ENCODE assay signal across 13 cellular contexts in the genomic region with DNA sequence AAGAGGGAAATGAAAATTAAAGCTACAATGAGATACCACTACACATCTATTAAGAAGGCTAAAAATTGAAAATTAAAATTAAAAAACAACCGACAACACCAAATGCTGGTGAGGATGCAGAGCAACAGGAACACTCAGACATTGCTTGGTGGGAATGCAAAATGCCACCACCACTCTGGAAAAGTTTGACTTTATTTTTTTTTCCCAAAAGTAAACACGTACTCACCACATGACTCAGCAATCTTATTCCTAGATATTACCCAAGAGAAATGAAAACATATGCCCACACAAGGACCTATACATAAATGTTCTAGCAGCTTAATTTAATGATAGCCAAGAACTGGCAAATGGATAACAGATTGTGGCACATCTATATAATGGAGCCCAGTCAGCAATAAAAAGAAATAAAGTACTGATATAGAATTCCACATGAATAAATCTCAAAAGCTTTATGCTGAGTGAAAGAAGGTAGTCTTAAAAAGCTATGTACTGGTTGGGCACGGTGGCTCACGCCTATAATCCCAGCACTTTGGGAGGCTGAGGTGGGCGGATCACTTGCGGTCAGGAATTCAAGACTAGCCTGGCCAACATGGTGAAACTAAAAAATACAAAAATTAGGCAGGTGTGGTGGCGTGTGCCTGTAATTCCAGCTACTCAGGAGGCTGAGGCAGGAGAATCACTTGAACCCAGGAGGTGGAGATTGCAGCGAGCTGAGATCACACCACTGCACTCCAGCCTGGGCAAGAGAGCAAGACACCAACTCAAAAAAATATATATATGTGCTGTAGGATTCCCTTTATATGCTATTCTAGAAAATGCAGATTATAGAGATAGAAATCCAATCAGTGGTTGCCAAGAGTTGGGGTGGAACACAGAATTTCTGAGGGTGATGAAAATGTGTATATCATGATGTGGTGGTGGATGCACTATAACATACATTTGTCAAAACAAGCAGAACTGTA. TPM values are rescaled to one million over a fixed set of nuclear protein-coding genes. Genes with fewer than 3 reads are reported as not detected.
DNase-seq lines count a peak whose midpoint lies in the region; ATAC-seq and TF ChIP-seq lines count a peak whose summit lies in the region.
"Had no signal": no experiment of that assay in that cellular context is flagged by ENCODE, and none has a peak within 500 bp of the region (broad histone marks: within the 10 kb centered on the region; RNA-seq: fewer than 3 reads in every experiment).

No MANE protein-coding gene starts in this region.

- peaks cover 50% of the 10 kb centered on the region for H3K4me1 ChIP-seq in SJSA1 (replicated peaks)

- H3K4me3 Mint-ChIP-seq in stimulated activated memory B cell treated with anti-CD40 and anti-IgM and Interleukin-4, amounts not matched to agents 10 μg/mL and 1 μg/mL and 100 μg/mL, for 72 hours: no peak overlapping the region
- H3K4me3 Mint-ChIP-seq: activated naive CD8-positive, alpha-beta T cell treated with anti-CD3 and anti-CD28 coated beads for 36 hours had no signal

- H3K27me3 ChIP-seq in SJSA1 (replicated peaks): no peaks in the 10 kb centered on the region

- peaks cover 2% of the 10 kb centered on the region for H3K9me3 Mint-ChIP-seq in stimulated activated memory B cell treated with anti-CD40 and anti-IgM and Interleukin-4, amounts not matched to agents 10 μg/mL and 1 μg/mL and 100 μg/mL, for 72 hours

- H3K4me3 ChIP-seq in SJSA1: no peak overlapping the region
- no peak overlapping the region for H3K4me3 ChIP-seq in fibroblast of pulmonary artery (replicated peaks; ENCODE audit: low read depth, low read length)

- H3K4me1 Mint-ChIP-seq in stimulated activated memory B cell treated with anti-CD40 and anti-IgM and Interleukin-4, amounts not matched to agents 10 μg/mL and 1 μg/mL and 100 μg/mL, for 72 hours: peaks cover 63% of the 10 kb centered on the region

- no peak for ATAC-seq in stimulated activated memory B cell treated with anti-CD40 and anti-IgM and Interleukin-4, amounts not matched to agents 10 μg/mL and 1 μg/mL and 100 μg/mL, for 72 hours
- ATAC-seq in HG02610 (IDR thresholded peaks at IDR 0.05; ENCODE audit: unreplicated experiment) (no peak), GM19463 (IDR thresholded peaks at IDR 0.05; ENCODE audit: unreplicated experiment) (no peak)
- ATAC-seq: left colon had no signal

- no peaks in the 10 kb centered on the region for H3K9me3 ChIP-seq in SJSA1 (replicated peaks)

- peak overlapping the region; percentile 43 for H3K27ac Mint-ChIP-seq in stimulated activated memory B cell treated with anti-CD40 and anti-IgM and Interleukin-4, amounts not matched to agents 10 μg/mL and 1 μg/mL and 100 μg/mL, for 72 hours
- H3K27ac Mint-ChIP-seq: activated naive CD8-positive, alpha-beta T cell treated with anti-CD3 and anti-CD28 coated beads for 36 hours had no signal

- no peaks in the 10 kb centered on the region for H3K27me3 Mint-ChIP-seq in stimulated activated memory B cell treated with anti-CD40 and anti-IgM and Interleukin-4, amounts not matched to agents 10 μg/mL and 1 μg/mL and 100 μg/mL, for 72 hours

- H3K36me3 Mint-ChIP-seq in stimulated activated memory B cell treated with anti-CD40 and anti-IgM and Interleukin-4, amounts not matched to agents 10 μg/mL and 1 μg/mL and 100 μg/mL, for 72 hours: no peaks in the 10 kb centered on the region
- H3K36me3 Mint-ChIP-seq: activated naive CD8-positive, alpha-beta T cell treated with anti-CD3 and anti-CD28 coated beads for 36 hours had no signal

- no peak for TF ChIP-seq CTCF in fibroblast of pulmonary artery (IDR thresholded peaks at IDR 0.05; ENCODE audit: low read length, missing control alignments)

- H3K27ac ChIP-seq in SJSA1: peak overlapping the region; percentile 51
- H3K27ac ChIP-seq: 22Rv1, epithelial cell of prostate had no signal

- H3K36me3 ChIP-seq in SJSA1: no peaks in the 10 kb centered on the region

- DNase-seq in DMS 273 (lab: John Stamatoyannopoulos, UW; ENCODE audit: unreplicated experiment) (peak; percentile 38), DMS 273 treated with DMSO at 0.1 percent for 48 hours (lab: John Stamatoyannopoulos, UW) (no peak), SJSA1 (ENCODE audit: low read depth in 1 of 2, low spot score in 2 of 2) (peak in 1 of 2 experiments; percentile 77), fibroblast of pulmonary artery (ENCODE audit: low read depth) (peak; percentile 71), SIG-M5 treated with dmso at 0.1 percent for 504 hours (lab: John Stamatoyannopoulos, UW; ENCODE audit: unreplicated experiment) (no peak)
- DNase-seq: activated CD4-positive, alpha-beta T cell treated with anti-CD3 and anti-CD28 coated beads, Interleukin-2, amount 50 U/mL, for 1 hour; activated naive CD8-positive, alpha-beta T cell treated with anti-CD3 and anti-CD28 coated beads for 36 hours; left colon had no signal

RNA-seq across cellular contexts. Expression of a gene that starts 4.2 kb away (rescaled TPM):
- total RNA-seq in SJSA1 (2014; rRNA removed; shearing (Covaris generic)): 0.63 TPM in 1 of 2 replicates, not detected in the other
- total RNA-seq: activated naive CD8-positive, alpha-beta T cell treated with anti-CD3 and anti-CD28 coated beads for 36 hours had no signal

RNA-seq across cellular contexts. Expression of a gene that starts 26.3 kb away (rescaled TPM):
- 28.8 and 41.7 TPM in 2 replicates for total RNA-seq in SJSA1 (2014; rRNA removed; shearing (Covaris generic))

Comparison
In these comparisons a context has a peak if more than half of its experiments do, and no peak if none do; other contexts are left out.
1. DNase-seq: peak in DMS 273 (single experiment) and fibroblast of pulmonary artery (single experiment); none in DMS 273 treated with DMSO at 0.1 percent for 48 hours (single experiment) and SIG-M5 treated with dmso at 0.1 percent for 504 hours (single experiment).